In genomic region chr5:140292212-140293040, GRCh38 we compare ENCODE assay signal across 1 cellular context.
TF ChIP-seq lines count a peak whose summit lies in the region.

No MANE protein-coding gene starts in this region.

TF ChIP-seq in A549, 52 proteins besides CTCF, POLR2A, EP300 and RAD21 (continued from another document):
- TF ChIP-seq, protein P1, sequence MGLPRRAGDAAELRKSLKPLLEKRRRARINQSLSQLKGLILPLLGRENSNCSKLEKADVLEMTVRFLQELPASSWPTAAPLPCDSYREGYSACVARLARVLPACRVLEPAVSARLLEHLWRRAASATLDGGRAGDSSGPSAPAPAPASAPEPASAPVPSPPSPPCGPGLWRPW (IDR thresholded peaks at IDR 0.05): no peak
- TF ChIP-seq KDM5A (IDR thresholded peaks at IDR 0.05): no peak
